ENCODE assay signal across 2 cellular contexts in genomic region chr7:101911800-101912705, GRCh38.
TF ChIP-seq lines count a peak whose summit lies in the region.

No MANE protein-coding gene starts in this region.

TF ChIP-seq in SK-N-SH treated with all-trans-retinoic acid at 6 μM for 48 hours, 23 proteins besides CTCF, POLR2A, EP300 and RAD21 (continued from another document):
- TF ChIP-seq BACH2 (CRISPR knock-in tag; IDR thresholded peaks at IDR 0.05; ENCODE audit: borderline replicate concordance) = no peak
- TF ChIP-seq ZNF8 (CRISPR knock-in tag; IDR thresholded peaks at IDR 0.05) = no peak
- TF ChIP-seq CSRNP3 (CRISPR knock-in tag; IDR thresholded peaks at IDR 0.05) = no peak
TF ChIP-seq in SK-N-SH treated with all-trans-retinoic acid at 6 μM for 48 hours: peak in this region for 0.

TF ChIP-seq in SK-N-SH, 30 proteins besides CTCF, POLR2A, EP300 and RAD21 (continued from another document):
- TF ChIP-seq IRF3 (IDR thresholded peaks at IDR 0.05; ENCODE audit: low read depth, low read length) (no peak), FOXJ3 (CRISPR knock-in tag; IDR thresholded peaks at IDR 0.05) (no peak), USF2 (IDR thresholded peaks at IDR 0.05; ENCODE audit: borderline replicate concordance, low read depth, low read length) (no peak)
